Comparison of ENCODE assay signal across 8 cellular contexts in genomic region chr3:153161714-153162512, GRCh38. TPM values are rescaled to one million over a fixed set of nuclear protein-coding genes. Genes with fewer than 3 reads are reported as not detected.
DNase-seq lines count a peak whose midpoint lies in the region; ATAC-seq and TF ChIP-seq lines count a peak whose summit lies in the region.

RAP2B (plus strand) TSS chr3:153162226; CDS start chr3:153162694, 468 bp downstream.

- H3K27me3 Mint-ChIP-seq in neural crest cell (ENCODE audit: low read depth), result no peaks in the 10 kb centered on the region

- H3K36me3 ChIP-seq in DND-41 (ENCODE audit: insufficient read depth, low read length) (peaks cover 6% of the 10 kb centered on the region; the same call in 1 of the 2 replicates), KMS-11 (ENCODE audit: insufficient read depth) (no peaks in the 10 kb centered on the region; the same call in 1 of the 2 replicates), stomach (no peaks in the 10 kb centered on the region)

- H3K9me3 ChIP-seq in DND-41 (ENCODE audit: insufficient read depth, low read length, severe bottlenecking) (no peaks in the 10 kb centered on the region), stomach (no peaks in the 10 kb centered on the region)

- H3K4me3 Mint-ChIP-seq in neural crest cell, result peak within 1 kb of the TSS; percentile 96

- H2AFZ ChIP-seq in DND-41 (ENCODE audit: low read depth, low read length), result peak within 1 kb of the TSS; percentile 90
- H2AFZ ChIP-seq in KMS-11 (ENCODE audit: low read depth), result peak within 1 kb of the TSS; percentile 96

- H3K4me1 ChIP-seq in DND-41 (ENCODE audit: insufficient read depth, low read length) (peaks cover 59% of the 10 kb centered on the region), KMS-11 (ENCODE audit: low read depth, poor library complexity, severe bottlenecking) (peaks cover 35% of the 10 kb centered on the region), stomach (peaks cover 23 to 46% (median 40%) of the 10 kb centered on the region in 4 donors)

- peak; percentile 67 for ATAC-seq in DND-41 (ENCODE audit: insufficient read depth, low read depth)
- peak; percentile 53 for ATAC-seq in GM21737 (IDR thresholded peaks at IDR 0.05; ENCODE audit: unreplicated experiment)

- TF ChIP-seq EP300 in stomach (IDR thresholded peaks at IDR 0.05), result no peak

- peak within 1 kb of the TSS; percentile 75 for H3K9ac ChIP-seq in DND-41 (ENCODE audit: low read depth, low read length)
- peak within 1 kb of the TSS; percentile 80 for H3K9ac ChIP-seq in KMS-11

- intact Hi-C loops in stomach (cut with DNase I; ENCODE audit: low total_unique reads), result no loop called here

- H3K27ac ChIP-seq in DND-41 (ENCODE audit: low read length) (peak within 1 kb of the TSS; percentile 83), KMS-11 (peak within 1 kb of the TSS; percentile 78), stomach (peak within 1 kb of the TSS; percentile 76 to 99 (median 94))

- H3K27ac Mint-ChIP-seq in neural crest cell (ENCODE audit: unreplicated experiment), result peak within 1 kb of the TSS; percentile 98

- H3K36me3 Mint-ChIP-seq in neural crest cell (ENCODE audit: low read depth), result no peaks in the 10 kb centered on the region

- H3K27me3 ChIP-seq in DND-41 (ENCODE audit: insufficient read depth, low read length, poor library complexity) (no peaks in the 10 kb centered on the region), KMS-11 (ENCODE audit: insufficient read depth, low read depth) (no peaks in the 10 kb centered on the region), stomach (no peaks in the 10 kb centered on the region)

- H3K79me2 ChIP-seq in DND-41 (ENCODE audit: insufficient read depth, low read length) (peaks cover 35% of the 10 kb centered on the region), KMS-11 (ENCODE audit: insufficient read depth, low read depth) (peaks cover 47% of the 10 kb centered on the region)

- H4K20me1 ChIP-seq in DND-41 (ENCODE audit: insufficient read depth, low read length), result peaks cover 40% of the 10 kb centered on the region; the same call in 1 of the 2 replicates
- peaks cover 28% of the 10 kb centered on the region for H4K20me1 ChIP-seq in KMS-11 (ENCODE audit: insufficient read depth)

- H3K4me1 Mint-ChIP-seq in neural crest cell, result peaks cover 46% of the 10 kb centered on the region

- H3K4me2 ChIP-seq in DND-41 (ENCODE audit: insufficient read depth, low read length) (peak within 1 kb of the TSS; percentile 97), KMS-11 (peak within 1 kb of the TSS; percentile 84)

- TF ChIP-seq POLR2A in stomach (IDR thresholded peaks at IDR 0.05), result peak in 1 of 4 donors; percentile 73

- peak; percentile 96 for DNase-seq in DND-41
- peak; percentile 78 for DNase-seq in SIG-M5 (lab: John Stamatoyannopoulos, UW)
- peak; percentile 96 for DNase-seq in activated gamma-delta T cell (lab: John Stamatoyannopoulos, UW)
- peak; percentile 97 for DNase-seq in fibroblast of villous mesenchyme (ENCODE audit: low read depth)
- DNase-seq in neural crest cell (ENCODE audit: low read depth, low spot score), result peak; percentile 86
- peak; percentile 99 for DNase-seq in stomach

- H3K4me3 ChIP-seq in DND-41 (ENCODE audit: low read depth in 1 of 2, low read length in 2 of 2) (peak within 1 kb of the TSS; percentile 56 to 94), KMS-11 (IDR thresholded peaks at IDR 0.05; ENCODE audit: insufficient read depth, low read depth, low read length) (peak within 1 kb of the TSS; percentile 81), fibroblast of villous mesenchyme (ENCODE audit: low read depth, low read length) (peak within 1 kb of the TSS; percentile 97), stomach (peak within 1 kb of the TSS; percentile 67 to 92 (median 88))

- H3K9me3 Mint-ChIP-seq in neural crest cell, result no peaks in the 10 kb centered on the region

- TF ChIP-seq CTCF in DND-41 (IDR thresholded peaks at IDR 0.05; ENCODE audit: borderline replicate concordance, extremely low read depth, low read length, poor library complexity, severe bottlenecking) (no peak), KMS-11 (conservative IDR thresholded peaks at IDR 0.05; ENCODE audit: low read depth, low read length) (no peak), fibroblast of villous mesenchyme (IDR thresholded peaks at IDR 0.05; ENCODE audit: insufficient read depth, low read depth, low read length) (no peak), neural crest cell (conservative IDR thresholded peaks at IDR 0.05) (no peak), stomach (IDR thresholded peaks at IDR 0.05) (no peak)

- 0 to 1% (median 1%) methylated on average over 60 to 91 of the region's 91 CpGs for WGBS in stomach, 5 donors

RNA-seq across cellular contexts. Expression of gene RAP2B, which starts in this region (rescaled TPM):
- 11.2 and 14.5 TPM in 2 replicates for total RNA-seq in fibroblast of villous mesenchyme
- total RNA-seq in neural crest cell, result 14.4 and 14.7 TPM in 2 replicates
- total RNA-seq in stomach, result 10 to 100 TPM in 4 of 5 donors, 1 to 10 TPM in 1; 1.2 to 30.7 (median 22.2) TPM
- polyA plus RNA-seq in stomach, result 1 to 10 TPM; 4.7 to 9.9 (median 4.9) TPM

Comparison
In these comparisons a context has a peak if more than half of its experiments do, and no peak if none do; other contexts are left out.
1. Peak in every context shown above with its lines: DNase-seq, ATAC-seq, H3K4me3 ChIP-seq and H3K27ac ChIP-seq.